In the genomic region with DNA sequence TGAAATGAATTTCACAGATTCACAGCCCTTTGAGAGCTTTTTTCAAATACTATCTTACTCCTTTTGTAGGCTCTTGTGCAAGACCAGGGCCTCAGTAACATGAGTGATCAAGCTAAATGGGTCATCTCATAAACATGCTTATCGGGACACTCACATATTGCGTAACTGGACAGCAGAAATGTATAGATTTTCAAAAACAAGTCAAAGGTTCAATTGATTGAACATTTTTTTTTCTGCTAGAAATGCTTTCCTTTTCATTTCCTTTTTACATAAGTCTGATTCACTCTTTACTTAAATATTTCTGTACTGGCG, we compare ENCODE assay signal across 1 cellular context.
TF ChIP-seq lines count a peak whose summit lies in the region.

No MANE protein-coding gene starts in this region.

TF ChIP-seq in HepG2, 621 proteins besides CTCF, POLR2A, EP300 and RAD21 (continues in another document):
- TF ChIP-seq ZNF552 (CRISPR knock-in tag; IDR thresholded peaks at IDR 0.05; ENCODE audit: borderline replicate concordance) (peak; percentile 45; the same call in 1 of the 2 replicates), KDM4B (CRISPR knock-in tag; IDR thresholded peaks at IDR 0.05) (peak; percentile 78; the same call in 1 of the 2 replicates), ZNF281 (CRISPR knock-in tag; IDR thresholded peaks at IDR 0.05; ENCODE audit: borderline replicate concordance) (peak; percentile 59; the same call in 1 of the 2 replicates), TIGD3 (CRISPR knock-in tag; IDR thresholded peaks at IDR 0.05; ENCODE audit: borderline replicate concordance) (no peak), GATA4 (IDR thresholded peaks at IDR 0.05; ENCODE audit: borderline replicate concordance, low read depth) (peak; percentile 85; the same call in 1 of the 2 replicates), PHF21A (CRISPR knock-in tag; IDR thresholded peaks at IDR 0.05) (peak; percentile 90), KLF15 (CRISPR knock-in tag; IDR thresholded peaks at IDR 0.05; ENCODE audit: borderline replicate concordance) (no peak), ZNF619 (CRISPR knock-in tag; IDR thresholded peaks at IDR 0.05) (no peak), SAP130 (CRISPR knock-in tag; IDR thresholded peaks at IDR 0.05; ENCODE audit: low read depth) (peak; percentile 84), ATF4 (CRISPR knock-in tag; IDR thresholded peaks at IDR 0.05) (peak in 1 of 2 experiments; percentile 81; a peak in 2 of 4 replicates), MEIS1 (CRISPR knock-in tag; IDR thresholded peaks at IDR 0.05; ENCODE audit: borderline replicate concordance) (no peak), ZNF431 (CRISPR knock-in tag; IDR thresholded peaks at IDR 0.05; ENCODE audit: borderline replicate concordance, low read depth) (no peak; the same call in 1 of the 2 replicates), TBP (CRISPR knock-in tag; IDR thresholded peaks at IDR 0.05) (no peak), NRL (CRISPR knock-in tag; IDR thresholded peaks at IDR 0.05; ENCODE audit: borderline replicate concordance) (no peak), AGO2 (optimal IDR thresholded peaks at IDR 0.05; ENCODE audit: low read depth, low read length) (no peak), ZNF720 (CRISPR knock-in tag; IDR thresholded peaks at IDR 0.05) (no peak), CCDC6 (CRISPR knock-in tag; IDR thresholded peaks at IDR 0.05) (no peak), MBNL3 (CRISPR knock-in tag; conservative IDR thresholded peaks at IDR 0.05) (no peak), DNMT1 (CRISPR knock-in tag; IDR thresholded peaks at IDR 0.05) (no peak), FOXK2 (IDR thresholded peaks at IDR 0.05) (no peak), GATAD1 (CRISPR knock-in tag; IDR thresholded peaks at IDR 0.05) (peak; percentile 66), ZKSCAN1 (IDR thresholded peaks at IDR 0.05; ENCODE audit: low read length) (no peak), ZBTB42 (CRISPR knock-in tag; IDR thresholded peaks at IDR 0.05) (no peak), IRF9 (CRISPR knock-in tag; IDR thresholded peaks at IDR 0.05; ENCODE audit: borderline replicate concordance) (no peak), ZNF274 (CRISPR knock-in tag; IDR thresholded peaks at IDR 0.05) (no peak), ZNF432 (CRISPR knock-in tag; IDR thresholded peaks at IDR 0.05; ENCODE audit: borderline replicate concordance) (no peak), PCBP1 (IDR thresholded peaks at IDR 0.05; ENCODE audit: borderline replicate concordance, low read depth, low read length) (no peak), ZNF850 (CRISPR knock-in tag; conservative IDR thresholded peaks at IDR 0.05) (no peak), GFI1 (CRISPR knock-in tag; IDR thresholded peaks at IDR 0.05; ENCODE audit: borderline replicate concordance) (peak; percentile 80; the same call in 1 of the 2 replicates), ZNF292 (CRISPR knock-in tag; IDR thresholded peaks at IDR 0.05; ENCODE audit: borderline replicate concordance, low read depth) (peak; percentile 43; the same call in 1 of the 2 replicates), ZBTB49 (CRISPR knock-in tag; IDR thresholded peaks at IDR 0.05; ENCODE audit: borderline replicate concordance) (no peak), ZNF343 (CRISPR knock-in tag; IDR thresholded peaks at IDR 0.05) (no peak), ZNF891 (CRISPR knock-in tag; IDR thresholded peaks at IDR 0.05) (no peak), ZNF546 (CRISPR knock-in tag; conservative IDR thresholded peaks at IDR 0.05) (no peak), ADNP (CRISPR knock-in tag; IDR thresholded peaks at IDR 0.05) (no peak), GABPA (IDR thresholded peaks at IDR 0.05; ENCODE audit: low read depth, low read length) (no peak), GABPA (CRISPR knock-in tag; IDR thresholded peaks at IDR 0.05; ENCODE audit: low read depth) (0 out of 2 replicates have a peak, but pooled peaks have one; percentile 29), ZNF678 (CRISPR knock-in tag; IDR thresholded peaks at IDR 0.05) (no peak), ZNF30 (CRISPR knock-in tag; IDR thresholded peaks at IDR 0.05) (no peak), ZNF749 (CRISPR knock-in tag; IDR thresholded peaks at IDR 0.05; ENCODE audit: borderline replicate concordance) (no peak), PRMT3 (CRISPR knock-in tag; IDR thresholded peaks at IDR 0.05; ENCODE audit: borderline replicate concordance, low read depth) (no peak)
- TF ChIP-seq, protein P1, sequence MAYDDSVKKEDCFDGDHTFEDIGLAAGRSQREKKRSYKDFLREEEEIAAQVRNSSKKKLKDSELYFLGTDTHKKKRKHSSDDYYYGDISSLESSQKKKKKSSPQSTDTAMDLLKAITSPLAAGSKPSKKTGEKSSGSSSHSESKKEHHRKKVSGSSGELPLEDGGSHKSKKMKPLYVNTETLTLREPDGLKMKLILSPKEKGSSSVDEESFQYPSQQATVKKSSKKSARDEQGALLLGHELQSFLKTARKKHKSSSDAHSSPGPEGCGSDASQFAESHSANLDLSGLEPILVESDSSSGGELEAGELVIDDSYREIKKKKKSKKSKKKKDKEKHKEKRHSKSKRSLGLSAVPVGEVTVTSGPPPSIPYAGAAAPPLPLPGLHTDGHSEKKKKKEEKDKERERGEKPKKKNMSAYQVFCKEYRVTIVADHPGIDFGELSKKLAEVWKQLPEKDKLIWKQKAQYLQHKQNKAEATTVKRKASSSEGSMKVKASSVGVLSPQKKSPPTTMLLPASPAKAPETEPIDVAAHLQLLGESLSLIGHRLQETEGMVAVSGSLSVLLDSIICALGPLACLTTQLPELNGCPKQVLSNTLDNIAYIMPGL (CRISPR knock-in tag; IDR thresholded peaks at IDR 0.05; ENCODE audit: borderline replicate concordance in 1 of 2, low read depth in 1 of 2) = peak in 1 of 2 experiments; percentile 53; a peak in 2 of 4 replicates
- TF ChIP-seq, protein P2, sequence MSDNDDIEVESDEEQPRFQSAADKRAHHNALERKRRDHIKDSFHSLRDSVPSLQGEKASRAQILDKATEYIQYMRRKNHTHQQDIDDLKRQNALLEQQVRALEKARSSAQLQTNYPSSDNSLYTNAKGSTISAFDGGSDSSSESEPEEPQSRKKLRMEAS (IDR thresholded peaks at IDR 0.05) = peak; percentile 26; the same call in 1 of the 2 replicates
- TF ChIP-seq, protein P3, sequence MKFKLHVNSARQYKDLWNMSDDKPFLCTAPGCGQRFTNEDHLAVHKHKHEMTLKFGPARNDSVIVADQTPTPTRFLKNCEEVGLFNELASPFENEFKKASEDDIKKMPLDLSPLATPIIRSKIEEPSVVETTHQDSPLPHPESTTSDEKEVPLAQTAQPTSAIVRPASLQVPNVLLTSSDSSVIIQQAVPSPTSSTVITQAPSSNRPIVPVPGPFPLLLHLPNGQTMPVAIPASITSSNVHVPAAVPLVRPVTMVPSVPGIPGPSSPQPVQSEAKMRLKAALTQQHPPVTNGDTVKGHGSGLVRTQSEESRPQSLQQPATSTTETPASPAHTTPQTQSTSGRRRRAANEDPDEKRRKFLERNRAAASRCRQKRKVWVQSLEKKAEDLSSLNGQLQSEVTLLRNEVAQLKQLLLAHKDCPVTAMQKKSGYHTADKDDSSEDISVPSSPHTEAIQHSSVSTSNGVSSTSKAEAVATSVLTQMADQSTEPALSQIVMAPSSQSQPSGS (CRISPR knock-in tag; IDR thresholded peaks at IDR 0.05) = peak; percentile 53
- TF ChIP-seq, protein P4, sequence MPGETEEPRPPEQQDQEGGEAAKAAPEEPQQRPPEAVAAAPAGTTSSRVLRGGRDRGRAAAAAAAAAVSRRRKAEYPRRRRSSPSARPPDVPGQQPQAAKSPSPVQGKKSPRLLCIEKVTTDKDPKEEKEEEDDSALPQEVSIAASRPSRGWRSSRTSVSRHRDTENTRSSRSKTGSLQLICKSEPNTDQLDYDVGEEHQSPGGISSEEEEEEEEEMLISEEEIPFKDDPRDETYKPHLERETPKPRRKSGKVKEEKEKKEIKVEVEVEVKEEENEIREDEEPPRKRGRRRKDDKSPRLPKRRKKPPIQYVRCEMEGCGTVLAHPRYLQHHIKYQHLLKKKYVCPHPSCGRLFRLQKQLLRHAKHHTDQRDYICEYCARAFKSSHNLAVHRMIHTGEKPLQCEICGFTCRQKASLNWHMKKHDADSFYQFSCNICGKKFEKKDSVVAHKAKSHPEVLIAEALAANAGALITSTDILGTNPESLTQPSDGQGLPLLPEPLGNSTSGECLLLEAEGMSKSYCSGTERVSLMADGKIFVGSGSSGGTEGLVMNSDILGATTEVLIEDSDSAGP (CRISPR knock-in tag; IDR thresholded peaks at IDR 0.05; ENCODE audit: borderline replicate concordance) = no peak
- TF ChIP-seq, protein P5, sequence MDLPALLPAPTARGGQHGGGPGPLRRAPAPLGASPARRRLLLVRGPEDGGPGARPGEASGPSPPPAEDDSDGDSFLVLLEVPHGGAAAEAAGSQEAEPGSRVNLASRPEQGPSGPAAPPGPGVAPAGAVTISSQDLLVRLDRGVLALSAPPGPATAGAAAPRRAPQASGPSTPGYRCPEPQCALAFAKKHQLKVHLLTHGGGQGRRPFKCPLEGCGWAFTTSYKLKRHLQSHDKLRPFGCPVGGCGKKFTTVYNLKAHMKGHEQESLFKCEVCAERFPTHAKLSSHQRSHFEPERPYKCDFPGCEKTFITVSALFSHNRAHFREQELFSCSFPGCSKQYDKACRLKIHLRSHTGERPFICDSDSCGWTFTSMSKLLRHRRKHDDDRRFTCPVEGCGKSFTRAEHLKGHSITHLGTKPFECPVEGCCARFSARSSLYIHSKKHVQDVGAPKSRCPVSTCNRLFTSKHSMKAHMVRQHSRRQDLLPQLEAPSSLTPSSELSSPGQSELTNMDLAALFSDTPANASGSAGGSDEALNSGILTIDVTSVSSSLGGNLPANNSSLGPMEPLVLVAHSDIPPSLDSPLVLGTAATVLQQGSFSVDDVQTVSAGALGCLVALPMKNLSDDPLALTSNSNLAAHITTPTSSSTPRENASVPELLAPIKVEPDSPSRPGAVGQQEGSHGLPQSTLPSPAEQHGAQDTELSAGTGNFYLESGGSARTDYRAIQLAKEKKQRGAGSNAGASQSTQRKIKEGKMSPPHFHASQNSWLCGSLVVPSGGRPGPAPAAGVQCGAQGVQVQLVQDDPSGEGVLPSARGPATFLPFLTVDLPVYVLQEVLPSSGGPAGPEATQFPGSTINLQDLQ (CRISPR knock-in tag; IDR thresholded peaks at IDR 0.05) = no peak
